Comparison of ENCODE assay signal across 12 cellular contexts in genomic region chr17:77407321-77408277, GRCh38.
A peak's percentile ranks its signal among the peaks of the same experiment; 100 is the strongest.
DNase-seq lines count a peak whose midpoint lies in the region; ATAC-seq, FAIRE-seq and TF ChIP-seq lines count a peak whose summit lies in the region.
"Had no signal": no experiment of that assay in that cellular context is flagged by ENCODE, and none has a peak within 500 bp of the region (broad histone marks: within the 10 kb centered on the region; RNA-seq: fewer than 3 reads in every experiment).

No MANE protein-coding gene starts in this region.

- H3K4me1 ChIP-seq in astrocyte (ENCODE audit: insufficient read depth, low read length) (peaks cover 75% of the 10 kb centered on the region), mesodermal cell (ENCODE audit: control insufficient read depth, insufficient read depth, low read length, poor library complexity, severe bottlenecking) (peaks cover 69% of the 10 kb centered on the region), thymus (ENCODE audit: control insufficient read depth, insufficient read depth, low read length) (peaks cover 75% of the 10 kb centered on the region)

- FAIRE-seq in astrocyte (lab: Jason Lieb, UNC), result no peak
- FAIRE-seq: GM12891, urothelium cell line had no signal

- H3K36me3 Mint-ChIP-seq in activated T-cell treated with anti-CD3 and anti-CD28 coated beads, Interleukin-2, amount 50 U/mL, for 4 hours (ENCODE audit: insufficient read depth), result peaks cover 7% of the 10 kb centered on the region
- peaks cover 20% of the 10 kb centered on the region for H3K36me3 Mint-ChIP-seq in astrocyte (ENCODE audit: low read depth, unreplicated experiment)

- H4K20me1 ChIP-seq in astrocyte (ENCODE audit: insufficient read depth, low read length), result peaks cover 17% of the 10 kb centered on the region

- peaks cover 90% of the 10 kb centered on the region for H3K4me1 Mint-ChIP-seq in activated T-cell treated with anti-CD3 and anti-CD28 coated beads, Interleukin-2, amount 50 U/mL, for 4 hours (ENCODE audit: low read depth)
- peaks cover 42% of the 10 kb centered on the region for H3K4me1 Mint-ChIP-seq in astrocyte (ENCODE audit: low read depth, unreplicated experiment)

- TF ChIP-seq CTCF in astrocyte (IDR thresholded peaks at IDR 0.05; ENCODE audit: insufficient read depth, low read depth, low read length) (no peak), GM13976 (IDR thresholded peaks at IDR 0.05; ENCODE audit: borderline replicate concordance, control extremely low read depth, extremely low read depth, insufficient read depth, missing control alignments) (no peak)

- H2AFZ ChIP-seq in astrocyte (ENCODE audit: low read depth, low read length), result no peak overlapping the region

- no peaks in the 10 kb centered on the region for H3K27me3 ChIP-seq in astrocyte (ENCODE audit: insufficient read depth, low read length)
- H3K27me3 ChIP-seq in thymus (ENCODE audit: control insufficient read depth, insufficient read depth), result no peaks in the 10 kb centered on the region

- H3K9me3 ChIP-seq in astrocyte (ENCODE audit: insufficient read depth, low read depth, low read length), result no peaks in the 10 kb centered on the region
- H3K9me3 ChIP-seq in mesodermal cell (ENCODE audit: control insufficient read depth, low read length), result no peaks in the 10 kb centered on the region
- no peaks in the 10 kb centered on the region for H3K9me3 ChIP-seq in thymus (ENCODE audit: control insufficient read depth)

- 98 to 100% methylated on average over 4 to 7 of the region's 11 CpGs for WGBS in mesodermal cell (ENCODE audit: insufficient coverage in 2 of 2), 2 experiments
- whole genome bisulfite sequencing in thymus, result 86% methylated on average over 11 of the region's 11 CpGs

- H3K4me2 ChIP-seq in astrocyte (ENCODE audit: low read length), result no peak overlapping the region

- H3K9me3 Mint-ChIP-seq in activated T-cell treated with anti-CD3 and anti-CD28 coated beads, Interleukin-2, amount 50 U/mL, for 4 hours, result no peaks in the 10 kb centered on the region
- H3K9me3 Mint-ChIP-seq in astrocyte (ENCODE audit: unreplicated experiment), result peaks cover 2% of the 10 kb centered on the region

- H3K27ac Mint-ChIP-seq in astrocyte (ENCODE audit: unreplicated experiment), result no peak overlapping the region

- DNase-seq in activated T-cell treated with anti-CD3 and anti-CD28 coated beads, Interleukin-2, amount 50 U/mL, for 4 hours, result no peak
- DNase-seq in activated T-cell treated with anti-CD3 and anti-CD28 coated beads, Interleukin-2, amount 50 U/mL, for 48 hours, result no peak
- DNase-seq in astrocyte (ENCODE audit: low read depth) (no peak), GM13976 (ENCODE audit: low spot score) (no peak), NCI-H2171 treated with DMSO at 0.1 percent for 48 hours (lab: John Stamatoyannopoulos, UW) (no peak)
- DNase-seq: left cardiac atrium, NCI-H2029 had no signal

- H3K36me3 ChIP-seq in astrocyte (ENCODE audit: insufficient read depth, low read length) (peaks cover 3% of the 10 kb centered on the region), mesodermal cell (ENCODE audit: control insufficient read depth, insufficient read depth, low read length) (peaks cover 61% of the 10 kb centered on the region), thymus (ENCODE audit: control insufficient read depth, insufficient read depth) (peaks cover 27% of the 10 kb centered on the region)

- H3K27me3 Mint-ChIP-seq in activated T-cell treated with anti-CD3 and anti-CD28 coated beads, Interleukin-2, amount 50 U/mL, for 4 hours (ENCODE audit: low read depth), result no peaks in the 10 kb centered on the region
- H3K27me3 Mint-ChIP-seq in astrocyte (ENCODE audit: low read depth, unreplicated experiment), result no peaks in the 10 kb centered on the region

- H3K79me2 ChIP-seq in astrocyte (ENCODE audit: insufficient read depth, low read length), result peaks cover 98% of the 10 kb centered on the region

- H3K27ac ChIP-seq in astrocyte (ENCODE audit: low read depth, low read length), result no peak overlapping the region
- peak overlapping the region; percentile 49 for H3K27ac ChIP-seq in mesodermal cell (ENCODE audit: low read depth, low read length, severe bottlenecking)
- H3K27ac ChIP-seq in thymus (ENCODE audit: low read depth), result peak overlapping the region; percentile 54

- H3K9ac ChIP-seq in astrocyte (ENCODE audit: low read length), result no peak overlapping the region

- H3K4me3 ChIP-seq in astrocyte (ENCODE audit: insufficient read depth, low read depth, low read length) (no peak overlapping the region), mesodermal cell (ENCODE audit: extremely low read depth, insufficient read depth, low read length, poor library complexity, severe bottlenecking) (no peak overlapping the region), thymus (ENCODE audit: low read length) (no peak overlapping the region)

- in situ Hi-C loops in GM13976 (cut with MboI; ENCODE audit: low sequenced_read_pairs, unreplicated experiment), result no loop called here

- H3K4me3 Mint-ChIP-seq in activated T-cell treated with anti-CD3 and anti-CD28 coated beads, Interleukin-2, amount 50 U/mL, for 4 hours, result peak overlapping the region; percentile 8
- H3K4me3 Mint-ChIP-seq in astrocyte (ENCODE audit: unreplicated experiment), result peak overlapping the region; percentile 40

- ATAC-seq in activated T-cell treated with anti-CD3 and anti-CD28 coated beads, Interleukin-2, amount 50 U/mL, for 4 hours, result no peak
- no peak for ATAC-seq in HG02623 (IDR thresholded peaks at IDR 0.05; ENCODE audit: unreplicated experiment)
